ENCODE assay signal across 15 cellular contexts in genomic region chr18:39389800-39390379, GRCh38.
DNase-seq lines count a peak whose midpoint lies in the region; ATAC-seq and TF ChIP-seq lines count a peak whose summit lies in the region.
"Had no signal": no experiment of that assay in that cellular context is flagged by ENCODE, and none has a peak within 500 bp of the region (broad histone marks: within the 10 kb centered on the region; RNA-seq: fewer than 3 reads in every experiment).

No MANE protein-coding gene starts in this region.

- WGBS in endodermal cell (ENCODE audit: insufficient coverage in 1 of 2, insufficient read length in 1 of 2), 2 experiments: 65 to 70% methylated on average over 4 to 6 of the region's 6 CpGs

- H3K4me3 Mint-ChIP-seq in endodermal cell: no peak overlapping the region
- no peak overlapping the region for H3K4me3 Mint-ChIP-seq in activated naive CD8-positive, alpha-beta T cell treated with anti-CD3 and anti-CD28 coated beads, Interleukin-2, amount 50 U/mL, for 24 hours
- H3K4me3 Mint-ChIP-seq: central memory CD8-positive, alpha-beta T cell; natural killer cell; stimulated activated effector memory CD8-positive, alpha-beta T cell treated with anti-CD3 and anti-CD28 coated beads, Interleukin-12 subunit alpha, Interleukin-12 subunit beta, amount 100 ng/mL, for 72 hours had no signal

- POLR2A ChIA-PET in A673 (lab: Charles Lee; ENCODE audit: low non-redundant PET): no interaction called here
- POLR2A ChIA-PET in GM10248 (lab: Yijun Ruan, JAX): no interaction called here

- no peak overlapping the region for H3K9ac ChIP-seq in endodermal cell (ENCODE audit: extremely low read depth, low read length, poor library complexity, severe bottlenecking)

- H3K4me1 ChIP-seq in A673 (ENCODE audit: insufficient read depth, low read length, poor library complexity, severe bottlenecking) (no peaks in the 10 kb centered on the region), endodermal cell (ENCODE audit: control insufficient read depth, insufficient read depth, low read length) (peaks cover 11% of the 10 kb centered on the region)
- H3K4me1 ChIP-seq: tibial nerve had no signal

- H3K9me3 ChIP-seq in A673 (ENCODE audit: low read depth, low read length, poor library complexity, severe bottlenecking) (peaks cover 5% of the 10 kb centered on the region), endodermal cell (ENCODE audit: control insufficient read depth, low read length) (peaks cover 4% of the 10 kb centered on the region)

- peaks cover 36% of the 10 kb centered on the region for H3K9me3 Mint-ChIP-seq in endodermal cell
- peaks cover 18% of the 10 kb centered on the region for H3K9me3 Mint-ChIP-seq in activated naive CD8-positive, alpha-beta T cell treated with anti-CD3 and anti-CD28 coated beads, Interleukin-2, amount 50 U/mL, for 24 hours

- intact Hi-C loops in A673 (cut with micrococcal nuclease; ENCODE audit: unreplicated experiment): no loop called here

- no TSS peak for BruUV-seq in A673 (replicated peaks; lab: Mats Ljungman, UMichigan)

- ATAC-seq in activated naive CD8-positive, alpha-beta T cell treated with anti-CD3 and anti-CD28 coated beads, Interleukin-2, amount 50 U/mL, for 24 hours: no peak
- ATAC-seq in GM21423 (IDR thresholded peaks at IDR 0.05; ENCODE audit: unreplicated experiment): no peak
- ATAC-seq: natural killer cell; stimulated activated effector memory CD8-positive, alpha-beta T cell treated with anti-CD3 and anti-CD28 coated beads, Interleukin-12 subunit alpha, Interleukin-12 subunit beta, amount 100 ng/mL, for 72 hours had no signal

- peaks cover 11% of the 10 kb centered on the region for H3K4me1 Mint-ChIP-seq in endodermal cell
- no peaks in the 10 kb centered on the region for H3K4me1 Mint-ChIP-seq in activated naive CD8-positive, alpha-beta T cell treated with anti-CD3 and anti-CD28 coated beads, Interleukin-2, amount 50 U/mL, for 24 hours
- H3K4me1 Mint-ChIP-seq: central memory CD8-positive, alpha-beta T cell; natural killer cell; stimulated activated effector memory CD8-positive, alpha-beta T cell treated with anti-CD3 and anti-CD28 coated beads, Interleukin-12 subunit alpha, Interleukin-12 subunit beta, amount 100 ng/mL, for 72 hours had no signal

- DNase-seq in A673 (ENCODE audit: low spot score) (peak; percentile 67), EL (peak; percentile 6), NCI-H69 (lab: John Stamatoyannopoulos, UW) (peak; percentile 100), endodermal cell (peak; percentile 91), GM10248 (ENCODE audit: extremely low spot score) (no peak), T-helper 2 cell (no peak)
- no peak for DNase-seq in activated naive CD8-positive, alpha-beta T cell treated with anti-CD3 and anti-CD28 coated beads, Interleukin-2, amount 50 U/mL, for 24 hours
- DNase-seq: amniotic stem cell, natural killer cell had no signal

- TF ChIP-seq CTCF in A673 (conservative IDR thresholded peaks at IDR 0.05; ENCODE audit: low read depth, low read length) (no peak), endodermal cell (conservative IDR thresholded peaks at IDR 0.05) (no peak), GM10248 (IDR thresholded peaks at IDR 0.05; ENCODE audit: control extremely low read depth, extremely low read depth, low read depth, missing control alignments) (no peak)

- H3K36me3 Mint-ChIP-seq in endodermal cell (ENCODE audit: low read depth): peaks cover 7% of the 10 kb centered on the region
- peaks cover 2% of the 10 kb centered on the region for H3K36me3 Mint-ChIP-seq in activated naive CD8-positive, alpha-beta T cell treated with anti-CD3 and anti-CD28 coated beads, Interleukin-2, amount 50 U/mL, for 24 hours (ENCODE audit: low read depth)
- H3K36me3 Mint-ChIP-seq: stimulated activated effector memory CD8-positive, alpha-beta T cell treated with anti-CD3 and anti-CD28 coated beads, Interleukin-12 subunit alpha, Interleukin-12 subunit beta, amount 100 ng/mL, for 72 hours had no signal

- H3K4me3 ChIP-seq in A673 (ENCODE audit: low read depth, low read length, poor library complexity, severe bottlenecking) (no peak overlapping the region), endodermal cell (ENCODE audit: low read length) (peak overlapping the region; percentile 36)
- H3K4me3 ChIP-seq: lung, tibial nerve had no signal

- CTCF ChIA-PET in A673 (lab: Charles Lee) (no interaction called here), GM10248 (lab: Yijun Ruan, JAX) (no interaction called here)

- H3K27me3 Mint-ChIP-seq in endodermal cell (ENCODE audit: insufficient read depth): no peaks in the 10 kb centered on the region
- no peaks in the 10 kb centered on the region for H3K27me3 Mint-ChIP-seq in activated naive CD8-positive, alpha-beta T cell treated with anti-CD3 and anti-CD28 coated beads, Interleukin-2, amount 50 U/mL, for 24 hours
- H3K27me3 Mint-ChIP-seq: central memory CD8-positive, alpha-beta T cell; progenitor cell of endocrine pancreas had no signal

- H3K27ac ChIP-seq in A673 (ENCODE audit: low read depth, low read length, poor library complexity, severe bottlenecking): no peak overlapping the region
- H3K27ac ChIP-seq in endodermal cell (ENCODE audit: low read depth, low read length): no peak overlapping the region
- H3K27ac ChIP-seq: tibial nerve had no signal

- no peaks in the 10 kb centered on the region for H3K36me3 ChIP-seq in A673 (ENCODE audit: insufficient read depth, low read length, poor library complexity, severe bottlenecking)
- H3K36me3 ChIP-seq in endodermal cell (ENCODE audit: control insufficient read depth, insufficient read depth, low read length): no peaks in the 10 kb centered on the region
- H3K36me3 ChIP-seq: tibial nerve had no signal

- no peaks in the 10 kb centered on the region for H3K27me3 ChIP-seq in A673 (replicated peaks; ENCODE audit: insufficient read depth, low read depth, low read length, poor library complexity)
- no peaks in the 10 kb centered on the region for H3K27me3 ChIP-seq in endodermal cell (ENCODE audit: control insufficient read depth, insufficient read depth, low read length, poor library complexity, severe bottlenecking)
- H3K27me3 ChIP-seq: tibial nerve had no signal

- H3K27ac Mint-ChIP-seq in endodermal cell: peak overlapping the region; percentile 66
- no peak overlapping the region for H3K27ac Mint-ChIP-seq in activated naive CD8-positive, alpha-beta T cell treated with anti-CD3 and anti-CD28 coated beads, Interleukin-2, amount 50 U/mL, for 24 hours
- H3K27ac Mint-ChIP-seq: natural killer cell; progenitor cell of endocrine pancreas; stimulated activated effector memory CD8-positive, alpha-beta T cell treated with anti-CD3 and anti-CD28 coated beads, Interleukin-12 subunit alpha, Interleukin-12 subunit beta, amount 100 ng/mL, for 72 hours had no signal

Comparison
In these comparisons a context has a peak if more than half of its experiments do, and no peak if none do; other contexts are left out.
1. DNase-seq: peak in A673 (single experiment), EL (single experiment), NCI-H69 (single experiment) and endodermal cell (single experiment); none in activated naive CD8-positive, alpha-beta T cell treated with anti-CD3 and anti-CD28 coated beads, Interleukin-2, amount 50 U/mL, for 24 hours (single experiment), GM10248 (single experiment) and T-helper 2 cell (0 of 5).